Comparison of ENCODE assay signal across 1 cellular context in the genomic region with DNA sequence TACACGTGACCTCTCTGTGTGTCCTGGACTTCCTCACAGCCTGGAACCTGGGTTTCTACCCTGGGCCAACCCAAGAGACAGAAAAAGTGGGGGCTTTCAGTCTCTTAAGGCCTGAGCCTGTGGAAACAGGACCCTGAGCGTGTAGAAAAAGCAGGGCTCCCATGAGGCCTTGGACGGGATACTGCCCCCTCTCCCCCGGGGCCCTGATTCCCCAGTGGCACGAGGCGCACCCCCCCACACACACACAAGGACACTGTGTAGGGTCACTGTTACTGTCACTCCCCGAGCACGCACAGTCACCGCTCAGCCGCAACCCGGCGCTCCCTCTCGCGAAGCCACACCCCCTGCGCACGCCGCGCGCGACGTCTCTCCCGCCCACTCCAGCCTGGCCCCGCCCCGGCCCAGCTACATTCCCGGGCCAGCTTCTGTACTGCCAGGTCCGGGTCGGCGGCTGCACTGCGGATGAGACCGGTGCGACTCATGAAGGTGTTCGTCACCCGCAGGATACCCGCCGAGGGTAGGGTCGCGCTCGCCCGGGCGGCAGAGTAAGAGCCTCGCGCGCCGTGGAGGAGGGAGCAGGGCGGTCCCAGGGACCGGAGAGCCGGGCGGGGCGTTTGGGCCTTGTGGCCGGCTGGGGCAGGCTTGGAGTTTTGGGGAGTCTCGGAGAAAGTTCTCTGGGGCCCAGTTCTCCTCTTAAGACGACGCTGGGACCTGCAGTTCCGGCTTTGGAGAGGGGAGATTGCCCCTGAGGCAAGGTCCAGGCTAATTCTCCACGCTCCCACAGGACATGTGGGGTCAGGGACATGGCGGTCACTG.
A peak's percentile ranks its signal among the peaks of the same experiment; 100 is the strongest.
TF ChIP-seq lines count a peak whose summit lies in the region.

Gene GRHPR, plus strand, starts transcription at position 408 of the 816 bp plus-strand sequence. Its CDS starts 55 bp downstream, at position 463.

TF ChIP-seq in HepG2, 621 proteins besides CTCF, POLR2A, EP300 and RAD21 (continued from another document and continues in another):
- TF ChIP-seq, protein P1, sequence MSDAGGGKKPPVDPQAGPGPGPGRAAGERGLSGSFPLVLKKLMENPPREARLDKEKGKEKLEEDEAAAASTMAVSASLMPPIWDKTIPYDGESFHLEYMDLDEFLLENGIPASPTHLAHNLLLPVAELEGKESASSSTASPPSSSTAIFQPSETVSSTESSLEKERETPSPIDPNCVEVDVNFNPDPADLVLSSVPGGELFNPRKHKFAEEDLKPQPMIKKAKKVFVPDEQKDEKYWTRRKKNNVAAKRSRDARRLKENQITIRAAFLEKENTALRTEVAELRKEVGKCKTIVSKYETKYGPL (CRISPR knock-in tag; IDR thresholded peaks at IDR 0.05) = 0 out of 2 replicates have a peak, but pooled peaks have one; percentile 18
- TF ChIP-seq BHLHE40 (IDR thresholded peaks at IDR 0.05; ENCODE audit: low read length) (peak; percentile 61), SMAD9 (CRISPR knock-in tag; IDR thresholded peaks at IDR 0.05) (peak; percentile 24; the same call in 1 of the 2 replicates), EHMT2 (IDR thresholded peaks at IDR 0.05; ENCODE audit: borderline replicate concordance, low read depth, low read length) (no peak), ISX (CRISPR knock-in tag; conservative IDR thresholded peaks at IDR 0.05) (no peak; the same call in 1 of the 2 replicates), CBX1 (IDR thresholded peaks at IDR 0.05; ENCODE audit: low read depth) (peak; percentile 23), ZNF556 (CRISPR knock-in tag; IDR thresholded peaks at IDR 0.05; ENCODE audit: borderline replicate concordance) (peak; percentile 79; the same call in 1 of the 2 replicates), ZGPAT (CRISPR knock-in tag; IDR thresholded peaks at IDR 0.05) (peak; percentile 73; the same call in 1 of the 2 replicates), ARID5B (CRISPR knock-in tag; IDR thresholded peaks at IDR 0.05) (peak; percentile 45; the same call in 1 of the 2 replicates), GFI1 (CRISPR knock-in tag; IDR thresholded peaks at IDR 0.05; ENCODE audit: borderline replicate concordance) (no peak), HES4 (CRISPR knock-in tag; IDR thresholded peaks at IDR 0.05; ENCODE audit: borderline replicate concordance) (peak; percentile 71; the same call in 1 of the 2 replicates), ZKSCAN5 (CRISPR knock-in tag; IDR thresholded peaks at IDR 0.05) (no peak), ZNF10 (CRISPR knock-in tag; IDR thresholded peaks at IDR 0.05; ENCODE audit: borderline replicate concordance, low read depth) (no peak), HOXA7 (CRISPR knock-in tag; IDR thresholded peaks at IDR 0.05) (no peak), NFYB (CRISPR knock-in tag; IDR thresholded peaks at IDR 0.05) (no peak), ZSCAN29 (CRISPR knock-in tag; conservative IDR thresholded peaks at IDR 0.05) (0 out of 2 replicates have a peak, but pooled peaks have one; percentile 34), POLR2AphosphoS5 (IDR thresholded peaks at IDR 0.05; ENCODE audit: low read depth, low read length) (peak; percentile 90), PRMT3 (CRISPR knock-in tag; IDR thresholded peaks at IDR 0.05; ENCODE audit: borderline replicate concordance, low read depth) (no peak; the same call in 1 of the 2 replicates), ZSCAN30 (CRISPR knock-in tag; IDR thresholded peaks at IDR 0.05) (peak; percentile 73; the same call in 1 of the 2 replicates), ZNF326 (CRISPR knock-in tag; IDR thresholded peaks at IDR 0.05; ENCODE audit: borderline replicate concordance) (no peak), ZBTB4 (CRISPR knock-in tag; IDR thresholded peaks at IDR 0.05; ENCODE audit: borderline replicate concordance) (peak; percentile 55; the same call in 1 of the 2 replicates), MIER3 (CRISPR knock-in tag; IDR thresholded peaks at IDR 0.05; ENCODE audit: borderline replicate concordance) (peak; percentile 89; the same call in 1 of the 2 replicates), ZFP36L1 (CRISPR knock-in tag; IDR thresholded peaks at IDR 0.05) (no peak), ESRRA (CRISPR knock-in tag; IDR thresholded peaks at IDR 0.05; ENCODE audit: low read depth) (peak; percentile 65), U2AF1 (optimal IDR thresholded peaks at IDR 0.05; ENCODE audit: low read depth, low read length) (no peak), HNRNPH1 (optimal IDR thresholded peaks at IDR 0.05; ENCODE audit: low read depth, low read length) (no peak), ZNF12 (CRISPR knock-in tag; IDR thresholded peaks at IDR 0.05) (0 out of 2 replicates have a peak, but pooled peaks have one; percentile 3), ELF1 (CRISPR knock-in tag; IDR thresholded peaks at IDR 0.05) (0 out of 2 replicates have a peak, but pooled peaks have one; percentile 10), SYNCRIP (IDR thresholded peaks at IDR 0.05; ENCODE audit: insufficient read depth, low read depth, low read length) (no peak), ZNF44 (CRISPR knock-in tag; IDR thresholded peaks at IDR 0.05) (peak; percentile 52; the same call in 1 of the 2 replicates), NCOA1 (CRISPR knock-in tag; IDR thresholded peaks at IDR 0.05) (no peak), PAWR (CRISPR knock-in tag; IDR thresholded peaks at IDR 0.05; ENCODE audit: borderline replicate concordance) (no peak)
- TF ChIP-seq, protein P2, sequence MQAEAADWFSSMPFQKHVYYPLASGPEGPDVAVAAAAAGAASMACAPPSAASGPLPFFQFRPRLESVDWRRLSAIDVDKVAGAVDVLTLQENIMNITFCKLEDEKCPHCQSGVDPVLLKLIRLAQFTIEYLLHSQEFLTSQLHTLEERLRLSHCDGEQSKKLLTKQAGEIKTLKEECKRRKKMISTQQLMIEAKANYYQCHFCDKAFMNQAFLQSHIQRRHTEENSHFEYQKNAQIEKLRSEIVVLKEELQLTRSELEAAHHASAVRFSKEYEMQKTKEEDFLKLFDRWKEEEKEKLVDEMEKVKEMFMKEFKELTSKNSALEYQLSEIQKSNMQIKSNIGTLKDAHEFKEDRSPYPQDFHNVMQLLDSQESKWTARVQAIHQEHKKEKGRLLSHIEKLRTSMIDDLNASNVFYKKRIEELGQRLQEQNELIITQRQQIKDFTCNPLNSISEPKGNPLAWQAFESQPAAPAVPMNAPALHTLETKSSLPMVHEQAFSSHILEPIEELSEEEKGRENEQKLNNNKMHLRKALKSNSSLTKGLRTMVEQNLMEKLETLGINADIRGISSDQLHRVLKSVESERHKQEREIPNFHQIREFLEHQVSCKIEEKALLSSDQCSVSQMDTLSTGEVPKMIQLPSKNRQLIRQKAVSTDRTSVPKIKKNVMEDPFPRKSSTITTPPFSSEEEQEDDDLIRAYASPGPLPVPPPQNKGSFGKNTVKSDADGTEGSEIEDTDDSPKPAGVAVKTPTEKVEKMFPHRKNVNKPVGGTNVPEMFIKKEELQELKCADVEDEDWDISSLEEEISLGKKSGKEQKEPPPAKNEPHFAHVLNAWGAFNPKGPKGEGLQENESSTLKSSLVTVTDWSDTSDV (CRISPR knock-in tag; IDR thresholded peaks at IDR 0.05) = no peak
- TF ChIP-seq, protein P3, sequence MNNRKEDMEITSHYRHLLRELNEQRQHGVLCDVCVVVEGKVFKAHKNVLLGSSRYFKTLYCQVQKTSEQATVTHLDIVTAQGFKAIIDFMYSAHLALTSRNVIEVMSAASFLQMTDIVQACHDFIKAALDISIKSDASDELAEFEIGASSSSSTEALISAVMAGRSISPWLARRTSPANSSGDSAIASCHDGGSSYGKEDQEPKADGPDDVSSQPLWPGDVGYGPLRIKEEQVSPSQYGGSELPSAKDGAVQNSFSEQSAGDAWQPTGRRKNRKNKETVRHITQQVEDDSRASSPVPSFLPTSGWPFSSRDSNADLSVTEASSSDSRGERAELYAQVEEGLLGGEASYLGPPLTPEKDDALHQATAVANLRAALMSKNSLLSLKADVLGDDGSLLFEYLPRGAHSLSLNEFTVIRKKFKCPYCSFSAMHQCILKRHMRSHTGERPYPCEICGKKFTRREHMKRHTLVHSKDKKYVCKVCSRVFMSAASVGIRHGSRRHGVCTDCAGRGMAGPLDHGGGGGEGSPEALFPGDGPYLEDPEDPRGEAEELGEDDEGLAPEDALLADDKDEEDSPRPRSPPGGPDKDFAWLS (CRISPR knock-in tag; IDR thresholded peaks at IDR 0.05; ENCODE audit: borderline replicate concordance) = peak; percentile 81; the same call in 1 of the 2 replicates
- TF ChIP-seq, protein P4, sequence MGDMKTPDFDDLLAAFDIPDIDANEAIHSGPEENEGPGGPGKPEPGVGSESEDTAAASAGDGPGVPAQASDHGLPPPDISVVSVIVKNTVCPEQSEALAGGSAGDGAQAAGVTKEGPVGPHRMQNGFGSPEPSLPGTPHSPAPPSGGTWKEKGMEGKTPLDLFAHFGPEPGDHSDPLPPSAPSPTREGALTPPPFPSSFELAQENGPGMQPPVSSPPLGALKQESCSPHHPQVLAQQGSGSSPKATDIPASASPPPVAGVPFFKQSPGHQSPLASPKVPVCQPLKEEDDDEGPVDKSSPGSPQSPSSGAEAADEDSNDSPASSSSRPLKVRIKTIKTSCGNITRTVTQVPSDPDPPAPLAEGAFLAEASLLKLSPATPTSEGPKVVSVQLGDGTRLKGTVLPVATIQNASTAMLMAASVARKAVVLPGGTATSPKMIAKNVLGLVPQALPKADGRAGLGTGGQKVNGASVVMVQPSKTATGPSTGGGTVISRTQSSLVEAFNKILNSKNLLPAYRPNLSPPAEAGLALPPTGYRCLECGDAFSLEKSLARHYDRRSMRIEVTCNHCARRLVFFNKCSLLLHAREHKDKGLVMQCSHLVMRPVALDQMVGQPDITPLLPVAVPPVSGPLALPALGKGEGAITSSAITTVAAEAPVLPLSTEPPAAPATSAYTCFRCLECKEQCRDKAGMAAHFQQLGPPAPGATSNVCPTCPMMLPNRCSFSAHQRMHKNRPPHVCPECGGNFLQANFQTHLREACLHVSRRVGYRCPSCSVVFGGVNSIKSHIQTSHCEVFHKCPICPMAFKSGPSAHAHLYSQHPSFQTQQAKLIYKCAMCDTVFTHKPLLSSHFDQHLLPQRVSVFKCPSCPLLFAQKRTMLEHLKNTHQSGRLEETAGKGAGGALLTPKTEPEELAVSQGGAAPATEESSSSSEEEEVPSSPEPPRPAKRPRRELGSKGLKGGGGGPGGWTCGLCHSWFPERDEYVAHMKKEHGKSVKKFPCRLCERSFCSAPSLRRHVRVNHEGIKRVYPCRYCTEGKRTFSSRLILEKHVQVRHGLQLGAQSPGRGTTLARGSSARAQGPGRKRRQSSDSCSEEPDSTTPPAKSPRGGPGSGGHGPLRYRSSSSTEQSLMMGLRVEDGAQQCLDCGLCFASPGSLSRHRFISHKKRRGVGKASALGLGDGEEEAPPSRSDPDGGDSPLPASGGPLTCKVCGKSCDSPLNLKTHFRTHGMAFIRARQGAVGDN (CRISPR knock-in tag; IDR thresholded peaks at IDR 0.05) = peak; percentile 97
- TF ChIP-seq, protein P5, sequence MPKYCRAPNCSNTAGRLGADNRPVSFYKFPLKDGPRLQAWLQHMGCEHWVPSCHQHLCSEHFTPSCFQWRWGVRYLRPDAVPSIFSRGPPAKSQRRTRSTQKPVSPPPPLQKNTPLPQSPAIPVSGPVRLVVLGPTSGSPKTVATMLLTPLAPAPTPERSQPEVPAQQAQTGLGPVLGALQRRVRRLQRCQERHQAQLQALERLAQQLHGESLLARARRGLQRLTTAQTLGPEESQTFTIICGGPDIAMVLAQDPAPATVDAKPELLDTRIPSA (CRISPR knock-in tag; IDR thresholded peaks at IDR 0.05; ENCODE audit: borderline replicate concordance) = peak; percentile 81; the same call in 1 of the 2 replicates
